Comparison of ENCODE assay signal across 8 cellular contexts in genomic region chr11:118928108-118928869, GRCh38. TPM values are rescaled to one million over a fixed set of nuclear protein-coding genes. Genes with fewer than 3 reads are reported as not detected.
DNase-seq lines count a peak whose midpoint lies in the region; ATAC-seq and TF ChIP-seq lines count a peak whose summit lies in the region.

No MANE protein-coding gene starts in this region.

- ATAC-seq in HG02840 (IDR thresholded peaks at IDR 0.05; ENCODE audit: low FRiP score, unreplicated experiment), result peak; percentile 41
- peak; percentile 87 to 88 for ATAC-seq in upper lobe of left lung (ENCODE audit: low FRiP score in 2 of 2)

- peak overlapping the region; percentile 85 for H3K4me2 ChIP-seq in SU-DHL-6 (ENCODE audit: low read depth, low read length, poor library complexity, severe bottlenecking)

- H3K27ac ChIP-seq in SU-DHL-6 (ENCODE audit: low read depth, low read length), result peak overlapping the region; percentile 84
- H3K27ac ChIP-seq in upper lobe of left lung, result peak overlapping the region; percentile 88 to 97 (median 94)

- no peaks in the 10 kb centered on the region for H3K79me2 ChIP-seq in SU-DHL-6 (ENCODE audit: insufficient read depth, low read length)

- H3K9me3 ChIP-seq in SU-DHL-6 (ENCODE audit: insufficient read depth, low read length), result no peaks in the 10 kb centered on the region
- H3K9me3 ChIP-seq in upper lobe of left lung, result no peaks in the 10 kb centered on the region

- TF ChIP-seq CTCF in GM10266 (IDR thresholded peaks at IDR 0.05; ENCODE audit: control insufficient read depth, insufficient read depth, low read depth, missing control alignments) (peak; percentile 87), SU-DHL-6 (IDR thresholded peaks at IDR 0.05; ENCODE audit: insufficient read depth, low read length, poor library complexity, severe bottlenecking) (peak; percentile 84), upper lobe of left lung (IDR thresholded peaks at IDR 0.05) (peak; percentile 86 to 97 (median 96))

- peak overlapping the region; percentile 69 for H2AFZ ChIP-seq in SU-DHL-6 (ENCODE audit: low read depth, low read length, severe bottlenecking)

- H3K9me2 ChIP-seq in SU-DHL-6 (replicated peaks; ENCODE audit: insufficient read depth, low read length), result no peaks in the 10 kb centered on the region

- peak in 1 of 4 donors; percentile 46 for TF ChIP-seq POLR2A in upper lobe of left lung (IDR thresholded peaks at IDR 0.05)

- H3F3A ChIP-seq in SU-DHL-6 (ENCODE audit: insufficient read depth), result peaks cover 19% of the 10 kb centered on the region

- no peak for TF ChIP-seq EP300 in upper lobe of left lung (IDR thresholded peaks at IDR 0.05)

- H3K4me3 ChIP-seq in SU-DHL-6 (ENCODE audit: insufficient read depth, low read length, poor library complexity, severe bottlenecking) (peak overlapping the region; percentile 68), upper lobe of left lung (peak overlapping the region; percentile 73 to 93 (median 81))

- WGBS in upper lobe of left lung, 2 donors, result 0 to 1% methylated on average over 11 to 25 of the region's 32 CpGs

- H3K9ac ChIP-seq in SU-DHL-6 (ENCODE audit: low read length), result peak overlapping the region; percentile 63

- no peaks in the 10 kb centered on the region for H3K36me3 ChIP-seq in SU-DHL-6 (ENCODE audit: low read length)
- H3K36me3 ChIP-seq in upper lobe of left lung, result no peaks in the 10 kb centered on the region

- intact Hi-C loops in cardiac septum (cut with DNase I), result loop anchor here (1.0 kb wide), 3 partner anchors 21 to 238 kb away; partner anchors contain the start of gene DDX6

- H3K4me1 ChIP-seq in upper lobe of left lung, result peaks cover 36 to 45% (median 41%) of the 10 kb centered on the region in 4 donors

- DNase-seq in GM10266 (ENCODE audit: extremely low spot score), result peak; percentile 94
- DNase-seq in NCI-H1436 (lab: John Stamatoyannopoulos, UW), result peak; percentile 88
- DNase-seq in activated naive CD8-positive, alpha-beta T cell treated with anti-CD3 and anti-CD28 coated beads, Interleukin-2, amount 50 U/mL, for 16 hours (ENCODE audit: low read depth, low spot score), result peak; percentile 90
- DNase-seq in cardiac septum (ENCODE audit: low spot score), result peak; percentile 95
- DNase-seq in pons (ENCODE audit: low spot score), result peak; percentile 96
- peak; percentile 89 to 96 for DNase-seq in upper lobe of left lung

- H4K20me1 ChIP-seq in SU-DHL-6 (ENCODE audit: low read depth, low read length), result no peaks in the 10 kb centered on the region

- H3K27me3 ChIP-seq in SU-DHL-6 (ENCODE audit: low read length) (no peaks in the 10 kb centered on the region), upper lobe of left lung (no peaks in the 10 kb centered on the region)

RNA-seq across cellular contexts. Expression of gene BCL9L, which starts 2.6 kb away (rescaled TPM):
- 41.4 TPM for total RNA-seq in cardiac septum
- total RNA-seq in upper lobe of left lung, result 10 to 100 TPM; 28.7 to 70.2 (median 66.4) TPM

RNA-seq across cellular contexts. Expression of gene UPK2, which starts 27.8 kb away (rescaled TPM):
- total RNA-seq in cardiac septum (not detected), upper lobe of left lung (not detected)

RNA-seq across cellular contexts. Expression of gene FOXR1, which starts 43.3 kb away (rescaled TPM):
- total RNA-seq in cardiac septum (not detected), upper lobe of left lung (not detected)

RNA-seq across cellular contexts. Expression of gene CXCR5, which starts 44.6 kb away (rescaled TPM):
- total RNA-seq in cardiac septum, result not detected
- total RNA-seq in upper lobe of left lung, result under 1 TPM in 4 of 6 donors, not detected in 2; under 0.01 to 0.17 (median 0.16) TPM

Comparison
In these comparisons a context has a peak if more than half of its experiments do, and no peak if none do; other contexts are left out.
1. Peak in every context shown above with its lines: DNase-seq, ATAC-seq, H3K4me3 ChIP-seq and H3K27ac ChIP-seq.